Comparison of ENCODE assay signal across 14 cellular contexts in genomic region chr9:133058550-133059320, GRCh38. TPM values are rescaled to one million over a fixed set of nuclear protein-coding genes. Genes with fewer than 3 reads are reported as not detected.
A peak's percentile ranks its signal among the peaks of the same experiment; 100 is the strongest.
DNase-seq lines count a peak whose midpoint lies in the region; ATAC-seq and TF ChIP-seq lines count a peak whose summit lies in the region.
"Had no signal": no experiment of that assay in that cellular context is flagged by ENCODE, and none has a peak within 500 bp of the region (broad histone marks: within the 10 kb centered on the region; RNA-seq: fewer than 3 reads in every experiment).

No MANE protein-coding gene starts in this region.

- no peaks in the 10 kb centered on the region for H3K9me2 ChIP-seq in Loucy (replicated peaks; ENCODE audit: low read depth, low read length)

- H3K4me1 ChIP-seq in Loucy (ENCODE audit: insufficient read depth, low read length, poor library complexity, severe bottlenecking), result peaks cover 64% of the 10 kb centered on the region
- peaks cover 22% of the 10 kb centered on the region for H3K4me1 ChIP-seq in vagina

- peaks cover 8% of the 10 kb centered on the region for H3F3A ChIP-seq in Loucy (ENCODE audit: low read depth)

- peaks cover 15% of the 10 kb centered on the region for H3K36me3 Mint-ChIP-seq in activated naive CD4-positive, alpha-beta T cell treated with anti-CD3 and anti-CD28 coated beads for 36 hours (ENCODE audit: low read depth)
- H3K36me3 Mint-ChIP-seq in activated naive CD8-positive, alpha-beta T cell treated with anti-CD3 and anti-CD28 coated beads, Interleukin-2, amount 50 U/mL, for 24 hours (ENCODE audit: low read depth), result peaks cover 26% of the 10 kb centered on the region

- CTCF ChIA-PET in activated naive CD4-positive, alpha-beta T cell treated with anti-CD3 and anti-CD28 coated beads for 36 hours (lab: Charles Lee), result interaction anchor here (1.6 kb wide), 2 partner anchors 28 to 85 kb away, joined by 4 to 6 read pairs; partner anchors contain the start of gene GTF3C5

- no peaks in the 10 kb centered on the region for H3K27me3 Mint-ChIP-seq in activated naive CD4-positive, alpha-beta T cell treated with anti-CD3 and anti-CD28 coated beads for 36 hours (ENCODE audit: low read depth)
- H3K27me3 Mint-ChIP-seq in activated naive CD8-positive, alpha-beta T cell treated with anti-CD3 and anti-CD28 coated beads, Interleukin-2, amount 50 U/mL, for 24 hours, result no peaks in the 10 kb centered on the region

- TF ChIP-seq POLR2A in vagina (IDR thresholded peaks at IDR 0.05), result no peak

- no peak overlapping the region for H2AFZ ChIP-seq in Loucy (ENCODE audit: low read length)

- peaks cover 5% of the 10 kb centered on the region; the same call in 1 of the 2 replicates for H3K79me2 ChIP-seq in Loucy (ENCODE audit: insufficient read depth, low read length)

- no peak overlapping the region for H3K4me3 Mint-ChIP-seq in activated naive CD4-positive, alpha-beta T cell treated with anti-CD3 and anti-CD28 coated beads for 36 hours
- no peak overlapping the region for H3K4me3 Mint-ChIP-seq in activated naive CD8-positive, alpha-beta T cell treated with anti-CD3 and anti-CD28 coated beads, Interleukin-2, amount 50 U/mL, for 24 hours

- peaks cover 55% of the 10 kb centered on the region for H3K4me1 Mint-ChIP-seq in activated naive CD4-positive, alpha-beta T cell treated with anti-CD3 and anti-CD28 coated beads for 36 hours (ENCODE audit: low read depth)
- peaks cover 44% of the 10 kb centered on the region for H3K4me1 Mint-ChIP-seq in activated naive CD8-positive, alpha-beta T cell treated with anti-CD3 and anti-CD28 coated beads, Interleukin-2, amount 50 U/mL, for 24 hours

- H3K27me3 ChIP-seq in Loucy (ENCODE audit: insufficient read depth, low read length, poor library complexity, severe bottlenecking) (no peaks in the 10 kb centered on the region), vagina (no peaks in the 10 kb centered on the region)
- H3K27me3 ChIP-seq: left lung, SJSA1 had no signal

- H3K36me3 ChIP-seq in Loucy (ENCODE audit: insufficient read depth, low read length) (peaks cover 40% of the 10 kb centered on the region; the same call in 1 of the 2 replicates), vagina (peaks cover 0 to 42% of the 10 kb centered on the region in 2 donors)

- no peak for ATAC-seq in activated naive CD8-positive, alpha-beta T cell treated with anti-CD3 and anti-CD28 coated beads, Interleukin-2, amount 50 U/mL, for 24 hours
- no peak for ATAC-seq in HG03135 (IDR thresholded peaks at IDR 0.05; ENCODE audit: unreplicated experiment)
- no peak for ATAC-seq in GM21526 (IDR thresholded peaks at IDR 0.05; ENCODE audit: low FRiP score, unreplicated experiment)
- ATAC-seq: left lung had no signal

- peak overlapping the region; percentile 97 for H3K4me2 ChIP-seq in Loucy (ENCODE audit: low read depth, low read length, poor library complexity, severe bottlenecking)

- no peaks in the 10 kb centered on the region for H3K9me3 Mint-ChIP-seq in activated naive CD4-positive, alpha-beta T cell treated with anti-CD3 and anti-CD28 coated beads for 36 hours
- no peaks in the 10 kb centered on the region for H3K9me3 Mint-ChIP-seq in activated naive CD8-positive, alpha-beta T cell treated with anti-CD3 and anti-CD28 coated beads, Interleukin-2, amount 50 U/mL, for 24 hours

- TF ChIP-seq CTCF in Loucy (conservative IDR thresholded peaks at IDR 0.05; ENCODE audit: low read length), result no peak
- no peak for TF ChIP-seq CTCF in vagina (IDR thresholded peaks at IDR 0.05)

- no peaks in the 10 kb centered on the region for H4K20me1 ChIP-seq in Loucy (ENCODE audit: insufficient read depth, low read length, poor library complexity, severe bottlenecking)

- peak overlapping the region; percentile 96 for H3K9ac ChIP-seq in Loucy (ENCODE audit: low read depth, low read length, poor library complexity, severe bottlenecking)

- DNase-seq in activated naive CD4-positive, alpha-beta T cell treated with anti-CD3 and anti-CD28 coated beads for 36 hours, result peak; percentile 30
- no peak for DNase-seq in activated naive CD4-positive, alpha-beta T cell treated with anti-CD3 and anti-CD28 coated beads, Interleukin-2, amount 50 U/mL, for 16 hours
- DNase-seq in activated naive CD8-positive, alpha-beta T cell treated with anti-CD3 and anti-CD28 coated beads, Interleukin-2, amount 50 U/mL, for 24 hours, result no peak
- peak; percentile 54 for DNase-seq in posterior vena cava (ENCODE audit: low spot score)
- no peak for DNase-seq in vagina (ENCODE audit: extremely low spot score in 2 of 2)
- DNase-seq: NCI-H526; nucleus accumbens; stimulated activated CD4-positive, alpha-beta T cell treated with anti-CD3 and anti-CD28 coated beads, Interleukin-15, amount 100 ng/mL, for 24 hours; stimulated activated CD8-positive, alpha-beta memory T cell treated with anti-CD3 and anti-CD28 coated beads, Interleukin-4, amount 100 ng/mL, for 48 hours had no signal

- peak overlapping the region; percentile 71 for H3K27ac Mint-ChIP-seq in activated naive CD4-positive, alpha-beta T cell treated with anti-CD3 and anti-CD28 coated beads for 36 hours
- peak overlapping the region; percentile 66 for H3K27ac Mint-ChIP-seq in activated naive CD8-positive, alpha-beta T cell treated with anti-CD3 and anti-CD28 coated beads, Interleukin-2, amount 50 U/mL, for 24 hours

- H3K27ac ChIP-seq in vagina, result no peak overlapping the region
- H3K27ac ChIP-seq: left lung, SJSA1 had no signal

- intact Hi-C loops in activated naive CD4-positive, alpha-beta T cell treated with anti-CD3 and anti-CD28 coated beads for 36 hours (cut with micrococcal nuclease), result loop anchor here (2.0 kb wide), 1 partner anchor 88 kb away; no protein-coding TSS in a partner anchor
- intact Hi-C loops in posterior vena cava (cut with DNase I) (no loop called here), vagina (cut with DNase I) (no loop called here)

- H3K9me3 ChIP-seq in Loucy (ENCODE audit: insufficient read depth, low read depth, low read length) (no peaks in the 10 kb centered on the region), vagina (no peaks in the 10 kb centered on the region)
- H3K9me3 ChIP-seq: left lung, SJSA1 had no signal

- H3K4me3 ChIP-seq in Loucy (ENCODE audit: low read length, poor library complexity, severe bottlenecking) (peak overlapping the region; percentile 73), vagina (no peak overlapping the region)
- H3K4me3 ChIP-seq: left lung, SJSA1 had no signal

RNA-seq across cellular contexts. Expression of gene CEL, which starts 3.0 kb away (rescaled TPM):
- 1 to 10 TPM; 2.1 to 2.2 TPM for total RNA-seq in activated naive CD4-positive, alpha-beta T cell treated with anti-CD3 and anti-CD28 coated beads for 36 hours
- total RNA-seq in posterior vena cava, result 1 to 10 TPM in 1 of 2 donors, under 1 TPM in 1; 0.51 to 2.8 TPM
- 0.74 TPM for total RNA-seq in vagina

RNA-seq across cellular contexts. Expression of gene GTF3C5, which starts 27.9 kb away (rescaled TPM):
- total RNA-seq in activated naive CD4-positive, alpha-beta T cell treated with anti-CD3 and anti-CD28 coated beads for 36 hours, result 100 to 1,000 TPM; 102 to 108 TPM
- total RNA-seq in posterior vena cava, result 10 to 100 TPM; 25.9 to 27.9 TPM
- total RNA-seq in vagina, result 53.8 TPM

Comparison
In these comparisons a context has a peak if more than half of its experiments do, and no peak if none do; other contexts are left out.
1. DNase-seq: peak in activated naive CD4-positive, alpha-beta T cell treated with anti-CD3 and anti-CD28 coated beads for 36 hours (single experiment) and posterior vena cava (single experiment); none in activated naive CD4-positive, alpha-beta T cell treated with anti-CD3 and anti-CD28 coated beads, Interleukin-2, amount 50 U/mL, for 16 hours (single experiment), activated naive CD8-positive, alpha-beta T cell treated with anti-CD3 and anti-CD28 coated beads, Interleukin-2, amount 50 U/mL, for 24 hours (single experiment) and vagina (0 of 2).